1 cellular context compared by ENCODE assay signal in genomic region chr10:97399843-97400545, GRCh38.
A peak's percentile ranks its signal among the peaks of the same experiment; 100 is the strongest.
TF ChIP-seq lines count a peak whose summit lies in the region.

No MANE protein-coding gene starts in this region.

TF ChIP-seq in HEK293, 187 proteins besides CTCF, POLR2A, EP300 and RAD21 (continued from another document and continues in another):
- TF ChIP-seq ZNF639 (tag by site-specific recombination; IDR thresholded peaks at IDR 0.05) (no peak; the same call in 1 of the 2 replicates), ZBTB21 (tag by site-specific recombination; IDR thresholded peaks at IDR 0.05) (no peak), ZBTB7A (tag by site-specific recombination; IDR thresholded peaks at IDR 0.05; ENCODE audit: low read depth) (no peak), ZNF398 (tag by site-specific recombination; IDR thresholded peaks at IDR 0.05) (0 out of 2 replicates have a peak, but pooled peaks have one; percentile 38), PRDM10 (tag by site-specific recombination; IDR thresholded peaks at IDR 0.05) (peak; percentile 27), ZNF670 (tag by site-specific recombination; IDR thresholded peaks at IDR 0.05; ENCODE audit: low read depth) (no peak), ZNF221 (tag by site-specific recombination; IDR thresholded peaks at IDR 0.05; ENCODE audit: borderline replicate concordance) (no peak), ZNF596 (tag by site-specific recombination; IDR thresholded peaks at IDR 0.05) (no peak), ZNF623 (tag by site-specific recombination; IDR thresholded peaks at IDR 0.05) (no peak), ZNF658 (tag by site-specific recombination; IDR thresholded peaks at IDR 0.05) (no peak), ZIC2 (tag by site-specific recombination; IDR thresholded peaks at IDR 0.05) (no peak), ZNF302 (tag by site-specific recombination; IDR thresholded peaks at IDR 0.05; ENCODE audit: low read depth) (no peak), ZNF211 (tag by site-specific recombination; IDR thresholded peaks at IDR 0.05; ENCODE audit: low read depth) (no peak), ZNF350 (tag by site-specific recombination; IDR thresholded peaks at IDR 0.05) (no peak), ZNF112 (tag by site-specific recombination; IDR thresholded peaks at IDR 0.05) (no peak), ZNF175 (tag by site-specific recombination; IDR thresholded peaks at IDR 0.05) (no peak), KLF8 (tag by site-specific recombination; IDR thresholded peaks at IDR 0.05) (peak; percentile 41; the same call in 1 of the 2 replicates), ZNF24 (tag by site-specific recombination; IDR thresholded peaks at IDR 0.05) (no peak), ZNF266 (tag by site-specific recombination; IDR thresholded peaks at IDR 0.05; ENCODE audit: low read depth) (no peak), BCL6B (tag by site-specific recombination; IDR thresholded peaks at IDR 0.05) (no peak), ZNF571 (tag by site-specific recombination; IDR thresholded peaks at IDR 0.05) (no peak), HIC1 (tag by site-specific recombination; IDR thresholded peaks at IDR 0.05) (no peak), ZNF518A (tag by site-specific recombination; conservative IDR thresholded peaks at IDR 0.05; ENCODE audit: low read depth) (peak; percentile 2; the same call in 1 of the 2 replicates), ZNF184 (tag by site-specific recombination; IDR thresholded peaks at IDR 0.05) (no peak), ZNF311 (tag by site-specific recombination; IDR thresholded peaks at IDR 0.05; ENCODE audit: borderline replicate concordance) (no peak), OSR2 (tag by site-specific recombination; IDR thresholded peaks at IDR 0.05) (no peak), EGR2 (tag by site-specific recombination; IDR thresholded peaks at IDR 0.05; ENCODE audit: low read depth) (no peak), AEBP2 (tag by site-specific recombination; IDR thresholded peaks at IDR 0.05; ENCODE audit: borderline replicate concordance) (no peak), ZSCAN23 (tag by site-specific recombination; IDR thresholded peaks at IDR 0.05) (no peak), ZNF624 (tag by site-specific recombination; IDR thresholded peaks at IDR 0.05) (no peak), PRDM1 (tag by site-specific recombination; IDR thresholded peaks at IDR 0.05) (no peak), BCL11B (tag by site-specific recombination; IDR thresholded peaks at IDR 0.05; ENCODE audit: low read depth) (no peak), ZNF837 (tag by site-specific recombination; IDR thresholded peaks at IDR 0.05) (no peak), ELK4 (IDR thresholded peaks at IDR 0.05; ENCODE audit: borderline replicate concordance, low read depth, low read length) (no peak), WT1 (tag by site-specific recombination; IDR thresholded peaks at IDR 0.05) (peak; percentile 59; the same call in 1 of the 2 replicates), ZNF701 (tag by site-specific recombination; IDR thresholded peaks at IDR 0.05) (no peak), MYNN (tag by site-specific recombination; IDR thresholded peaks at IDR 0.05; ENCODE audit: borderline replicate concordance) (no peak), ZNF580 (tag by site-specific recombination; IDR thresholded peaks at IDR 0.05) (no peak), MZF1 (tag by site-specific recombination; IDR thresholded peaks at IDR 0.05; ENCODE audit: borderline replicate concordance) (no peak), ZNF629 (tag by site-specific recombination; IDR thresholded peaks at IDR 0.05) (peak; percentile 84), REPIN1 (tag by site-specific recombination; IDR thresholded peaks at IDR 0.05; ENCODE audit: low read depth) (no peak)
